ENCODE assay signal across 9 cellular contexts in genomic region chr20:44471481-44471882, GRCh38. TPM values are rescaled to one million over a fixed set of nuclear protein-coding genes. Genes with fewer than 3 reads are reported as not detected.
DNase-seq lines count a peak whose midpoint lies in the region; ATAC-seq, FAIRE-seq and TF ChIP-seq lines count a peak whose summit lies in the region.
"Had no signal": no experiment of that assay in that cellular context is flagged by ENCODE, and none has a peak within 500 bp of the region (broad histone marks: within the 10 kb centered on the region; RNA-seq: fewer than 3 reads in every experiment).

No MANE protein-coding gene starts in this region.

- ATAC-seq in heart left ventricle, result no peak
- peak; percentile 33 for ATAC-seq in SK-N-SH treated with all-trans-retinoic acid at 6 μM for 48 hours
- no peak for ATAC-seq in HG02678 (IDR thresholded peaks at IDR 0.05; ENCODE audit: unreplicated experiment)
- no peak for ATAC-seq in HG02623 (IDR thresholded peaks at IDR 0.05; ENCODE audit: unreplicated experiment)

- H3K36me3 ChIP-seq in heart left ventricle (no peaks in the 10 kb centered on the region), right atrium auricular region (no peaks in the 10 kb centered on the region)

- H3K27me3 ChIP-seq in heart left ventricle, result no peaks in the 10 kb centered on the region
- H3K27me3 ChIP-seq in right atrium auricular region, result no peaks in the 10 kb centered on the region

- no peak for FAIRE-seq in urothelium cell line (lab: Jason Lieb, UNC)

- TF ChIP-seq POLR2A in heart left ventricle (IDR thresholded peaks at IDR 0.05), result no peak

- H3K9me3 ChIP-seq in heart left ventricle (no peaks in the 10 kb centered on the region), right atrium auricular region (no peaks in the 10 kb centered on the region)

- H3K4me1 ChIP-seq in heart left ventricle (peaks cover 0 to 16% (median 10%) of the 10 kb centered on the region in 12 donors), right atrium auricular region (peaks cover 0 to 15% of the 10 kb centered on the region in 2 donors)

- H3K27ac ChIP-seq in heart left ventricle (no peak overlapping the region), right atrium auricular region (no peak overlapping the region)

- intact Hi-C loops in heart left ventricle (cut with DNase I), result loop anchor here in 4 of 10 donors (5.0 to 10.0 kb wide), 2 partner anchors 84 to 143 kb away; no protein-coding TSS in a partner anchor

- no peak for DNase-seq in heart left ventricle
- no peak for DNase-seq in right atrium auricular region (ENCODE audit: low spot score)
- peak; percentile 18 for DNase-seq in glomerular visceral epithelial cell (ENCODE audit: extremely low spot score)
- DNase-seq in urothelium cell line (ENCODE audit: low spot score), result peak; percentile 43
- DNase-seq in RPMI8226, result no peak
- DNase-seq: CD4-positive, alpha-beta T cell had no signal

- TF ChIP-seq CTCF in heart left ventricle (IDR thresholded peaks at IDR 0.05) (peak in 11 of 12 donors; percentile 11 to 45 (median 37)), right atrium auricular region (IDR thresholded peaks at IDR 0.05) (peak in 1 of 2 donors; percentile 56)

- WGBS in heart left ventricle, 4 donors, result 46 to 60% (median 56%) methylated on average over 2 of the region's 2 CpGs

- H3K4me3 ChIP-seq in heart left ventricle, result no peak overlapping the region
- no peak overlapping the region for H3K4me3 ChIP-seq in right atrium auricular region

TF ChIP-seq in SK-N-SH treated with all-trans-retinoic acid at 6 μM for 48 hours, 23 proteins besides CTCF, POLR2A, EP300 and RAD21:
- TF ChIP-seq ZFP3 (CRISPR knock-in tag; IDR thresholded peaks at IDR 0.05) (no peak), CREB5 (CRISPR knock-in tag; IDR thresholded peaks at IDR 0.05; ENCODE audit: low read depth) (no peak), ZNF8 (CRISPR knock-in tag; IDR thresholded peaks at IDR 0.05) (no peak), ESRRG (CRISPR knock-in tag; IDR thresholded peaks at IDR 0.05) (no peak), RARB (CRISPR knock-in tag; IDR thresholded peaks at IDR 0.05) (no peak), PPARA (CRISPR knock-in tag; IDR thresholded peaks at IDR 0.05; ENCODE audit: borderline replicate concordance) (no peak), TSHZ2 (CRISPR knock-in tag; IDR thresholded peaks at IDR 0.05) (no peak), ZNF565 (CRISPR knock-in tag; conservative IDR thresholded peaks at IDR 0.05; ENCODE audit: low read depth) (no peak), ZC3H10 (CRISPR knock-in tag; IDR thresholded peaks at IDR 0.05) (no peak), TCF4 (CRISPR knock-in tag; IDR thresholded peaks at IDR 0.05; ENCODE audit: borderline replicate concordance) (no peak), ZFP30 (CRISPR knock-in tag; IDR thresholded peaks at IDR 0.05) (no peak), CSDC2 (CRISPR knock-in tag; IDR thresholded peaks at IDR 0.05) (no peak)

RNA-seq across cellular contexts. Expression of gene TTPAL, which starts 4.2 kb away (rescaled TPM):
- total RNA-seq in heart left ventricle (1 to 10 TPM; 2.8 to 6.0 (median 4.2) TPM), right atrium auricular region (1 to 10 TPM; 3.6 to 6.0 TPM)
- polyA plus RNA-seq in heart left ventricle, result 1 to 10 TPM; 1.9 to 4.2 TPM

RNA-seq across cellular contexts. Expression of gene SERINC3, which starts 50.4 kb away (rescaled TPM):
- total RNA-seq in heart left ventricle, result 100 to 1,000 TPM in 4 of 9 donors, 10 to 100 TPM in 5; 85.5 to 114 (median 97.7) TPM
- 10 to 100 TPM; 32.9 to 89.8 TPM for polyA plus RNA-seq in heart left ventricle
- total RNA-seq in right atrium auricular region, result 100 to 1,000 TPM in 1 of 2 donors, 10 to 100 TPM in 1; 85.7 to 112 TPM

Comparison
In these comparisons a context has a peak if more than half of its experiments do, and no peak if none do; other contexts are left out.
1. DNase-seq: peak in glomerular visceral epithelial cell (single experiment) and urothelium cell line (single experiment); none in heart left ventricle (0 of 5), right atrium auricular region (single experiment) and RPMI8226 (single experiment).